8 cellular contexts compared by ENCODE assay signal in the genomic region with DNA sequence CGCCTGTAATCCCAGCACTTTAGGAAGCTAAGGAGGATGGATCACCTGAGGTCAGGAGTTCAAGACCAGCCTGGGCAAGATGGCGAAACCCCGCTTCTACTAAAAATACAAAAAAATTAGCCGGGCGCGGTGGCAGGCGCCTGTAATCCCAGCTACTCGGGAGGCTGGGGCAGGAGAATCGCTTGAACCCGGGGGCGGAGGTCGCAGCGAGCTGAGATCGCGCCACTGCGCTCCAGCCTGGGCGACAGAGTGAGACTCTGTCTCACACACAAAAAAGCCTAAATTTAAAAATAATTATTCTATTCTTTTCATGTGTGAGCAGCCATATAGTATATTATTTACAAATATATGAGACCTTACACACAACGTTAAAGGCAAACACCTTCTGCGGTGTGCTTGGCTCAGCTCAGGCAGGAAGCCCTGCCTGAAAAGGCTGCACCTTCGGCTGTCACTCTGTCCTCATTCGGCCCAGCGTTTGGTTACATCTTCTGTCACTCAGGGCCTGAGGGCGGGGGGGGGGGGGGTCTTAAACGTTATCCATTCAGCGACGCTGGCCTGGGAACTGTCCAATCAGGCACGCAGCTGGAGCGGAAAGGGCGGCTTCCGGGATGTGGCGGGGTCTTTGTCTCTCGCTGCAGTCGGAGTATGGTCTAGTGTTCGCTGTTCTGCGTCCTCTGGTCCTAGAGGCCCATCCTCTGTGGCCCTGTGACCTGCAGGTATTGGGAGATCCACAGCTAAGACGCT. TPM values are rescaled to one million over a fixed set of nuclear protein-coding genes. Genes with fewer than 3 reads are reported as not detected.
DNase-seq lines count a peak whose midpoint lies in the region; ATAC-seq and TF ChIP-seq lines count a peak whose summit lies in the region.
"Not testable (repeated sequence)": the region's sequence is repeated elsewhere in the genome, so short reads cannot be mapped to it uniquely, and the experiment has no call there.

A gene (plus strand): TSS at position 619 of the 744 bp plus-strand sequence. CDS start 19,076 bp downstream, outside the sequence.

- H3K9me3 ChIP-seq in left lung, result peaks cover 0 to 29% of the 10 kb centered on the region in 2 donors

- not testable (repeated sequence) for TF ChIP-seq CTCF in left lung (IDR thresholded peaks at IDR 0.05)

- peak; percentile 85 for DNase-seq in GDM1 (lab: John Stamatoyannopoulos, UW)
- DNase-seq in T follicular helper cell (ENCODE audit: low read depth), result peak; percentile 82
- peak; percentile 84 for DNase-seq in effector CD8-positive, alpha-beta T cell (lab: John Stamatoyannopoulos, UW)
- peak; percentile 82 to 87 for DNase-seq in left lung
- DNase-seq in substantia nigra (lab: John Stamatoyannopoulos, UW), result peak; percentile 11 to 91 (median 79)

- H3K36me3 Mint-ChIP-seq in activated T-helper 17 cell treated with anti-CD3 and anti-CD28 coated beads, Interleukin-2, amount 50 U/mL, for 72 hours (ENCODE audit: low read depth), result not testable (repeated sequence)

- ATAC-seq in HG03342 (IDR thresholded peaks at IDR 0.05; ENCODE audit: unreplicated experiment) (peak; percentile 72), left lung (peak; percentile 98)
- peak; percentile 96 for ATAC-seq in activated T-helper 17 cell treated with anti-CD3 and anti-CD28 coated beads, Interleukin-2, amount 50 U/mL, for 72 hours (replicated peaks)

- H3K4me1 Mint-ChIP-seq in activated T-helper 17 cell treated with anti-CD3 and anti-CD28 coated beads, Interleukin-2, amount 50 U/mL, for 72 hours, result not testable (repeated sequence)

- intact Hi-C loops in left lung (cut with DNase I), result not testable (repeated sequence)

- H3K27ac ChIP-seq in left lung, result peak within 1 kb of the TSS in 1 of 2 donors; percentile 53
- peak within 1 kb of the TSS in 13 of 21 experiments; percentile 11 to 68 (median 49) for H3K27ac ChIP-seq in skin epidermis
- not testable (repeated sequence) for H3K27ac ChIP-seq in substantia nigra (ENCODE audit: low read depth, low read length, poor library complexity, severe bottlenecking)

- not testable (repeated sequence) for H3K9me3 Mint-ChIP-seq in activated T-helper 17 cell treated with anti-CD3 and anti-CD28 coated beads, Interleukin-2, amount 50 U/mL, for 72 hours

- H3K4me3 ChIP-seq in left lung (peak within 1 kb of the TSS; percentile 52 to 54), skin epidermis (peak within 1 kb of the TSS; percentile 39 to 65 (median 58))

- H3K27ac Mint-ChIP-seq in activated T-helper 17 cell treated with anti-CD3 and anti-CD28 coated beads, Interleukin-2, amount 50 U/mL, for 72 hours, result not testable (repeated sequence)

- H3K4me1 ChIP-seq in left lung, result not testable (repeated sequence)

- H3K36me3 ChIP-seq in left lung, result not testable (repeated sequence)

- peak within 1 kb of the TSS; percentile 73 for H3K4me3 Mint-ChIP-seq in activated T-helper 17 cell treated with anti-CD3 and anti-CD28 coated beads, Interleukin-2, amount 50 U/mL, for 72 hours

- not testable (repeated sequence) for H3K27me3 ChIP-seq in left lung

- not testable (repeated sequence) for H3K27me3 Mint-ChIP-seq in activated T-helper 17 cell treated with anti-CD3 and anti-CD28 coated beads, Interleukin-2, amount 50 U/mL, for 72 hours

RNA-seq across cellular contexts. Expression of the gene that starts here (rescaled TPM):
- total RNA-seq in activated T-helper 17 cell treated with anti-CD3 and anti-CD28 coated beads, Interleukin-2, amount 50 U/mL, for 72 hours, result under 1 TPM; 0.79 to 0.80 TPM
- under 1 TPM; 0.23 to 0.29 TPM for total RNA-seq in left lung

Comparison
In these comparisons a context has a peak if more than half of its experiments do, and no peak if none do; other contexts are left out.
1. Peak in ATAC-seq in activated T-helper 17 cell treated with anti-CD3 and anti-CD28 coated beads, Interleukin-2, amount 50 U/mL, for 72 hours; RNA of the gene not detected or under 1 TPM.
2. Peak in DNase-seq, ATAC-seq and H3K4me3 ChIP-seq in left lung; RNA of the gene not detected or under 1 TPM.